In genomic region chr19:30091856-30092255, GRCh38 we compare ENCODE assay signal across 26 cellular contexts.
"Had no signal": no experiment of that assay in that cellular context is flagged by ENCODE, and none has a peak within 500 bp of the region (broad histone marks: within the 10 kb centered on the region; RNA-seq: fewer than 3 reads in every experiment).

No MANE protein-coding gene starts in this region.

- H3K4me2 ChIP-seq: hepatocyte had no signal

- H3K36me3 ChIP-seq: heart left ventricle, lower lobe of right lung, neutrophil, ovary, prostate gland, suprapubic skin, thoracic aorta, tibial artery, uterus had no signal

- H3K9me3 Mint-ChIP-seq: naive thymus-derived CD8-positive, alpha-beta T cell; nephron; neural crest cell; stimulated activated effector memory CD8-positive, alpha-beta T cell treated with anti-CD3 and anti-CD28 coated beads, Interleukin-12 subunit alpha, Interleukin-12 subunit beta, amount 100 ng/mL, for 72 hours; stimulated activated naive CD8-positive, alpha-beta T cell treated with anti-CD3 and anti-CD28 coated beads, Interleukin-15, Interleukin-2, amounts not matched to agents 100 ng/mL and 50 ng/mL, for 24 hours had no signal

- H3K4me1 ChIP-seq: heart left ventricle, lower lobe of right lung, prostate gland, suprapubic skin, tibial artery, uterus had no signal

- H3K4me3 ChIP-seq: heart left ventricle, hepatocyte, lower lobe of right lung, ovary, prostate gland, skin epidermis, suprapubic skin, thoracic aorta, tibial artery, uterus had no signal

- DNase-seq: islet precursor cell; lower lobe of right lung; mammary epithelial cell; mesenchymal stem cell; occipital lobe; retina; right cardiac atrium; stimulated activated CD4-positive, alpha-beta T cell treated with anti-CD3 and anti-CD28 coated beads, Interleukin-4, amount 100 ng/mL, for 24 hours; stimulated activated naive CD4-positive, alpha-beta T cell; tibial artery; trophoblast cell; uterus had no signal

- H3K4me3 Mint-ChIP-seq: naive thymus-derived CD8-positive, alpha-beta T cell; nephron; neural crest cell; stimulated activated effector memory CD8-positive, alpha-beta T cell treated with anti-CD3 and anti-CD28 coated beads, Interleukin-12 subunit alpha, Interleukin-12 subunit beta, amount 100 ng/mL, for 72 hours; stimulated activated naive CD8-positive, alpha-beta T cell treated with anti-CD3 and anti-CD28 coated beads, Interleukin-15, Interleukin-2, amounts not matched to agents 100 ng/mL and 50 ng/mL, for 24 hours had no signal

- H2AFZ ChIP-seq: hepatocyte had no signal

- H3K27ac ChIP-seq: heart left ventricle, hepatocyte, lower lobe of right lung, neutrophil, ovary, prostate gland, skin epidermis, suprapubic skin, thoracic aorta, tibial artery, uterus had no signal

- ATAC-seq: lower lobe of right lung; naive thymus-derived CD8-positive, alpha-beta T cell; right cardiac atrium; sciatic nerve; stimulated activated effector memory CD8-positive, alpha-beta T cell treated with anti-CD3 and anti-CD28 coated beads, Interleukin-12 subunit alpha, Interleukin-12 subunit beta, amount 100 ng/mL, for 72 hours had no signal

- H3K27ac Mint-ChIP-seq: naive thymus-derived CD8-positive, alpha-beta T cell; stimulated activated effector memory CD8-positive, alpha-beta T cell treated with anti-CD3 and anti-CD28 coated beads, Interleukin-12 subunit alpha, Interleukin-12 subunit beta, amount 100 ng/mL, for 72 hours; stimulated activated naive CD8-positive, alpha-beta T cell treated with anti-CD3 and anti-CD28 coated beads, Interleukin-15, Interleukin-2, amounts not matched to agents 100 ng/mL and 50 ng/mL, for 24 hours had no signal

- H3K79me2 ChIP-seq: hepatocyte had no signal

- H3K27me3 Mint-ChIP-seq: stimulated activated naive CD8-positive, alpha-beta T cell treated with anti-CD3 and anti-CD28 coated beads, Interleukin-15, Interleukin-2, amounts not matched to agents 100 ng/mL and 50 ng/mL, for 24 hours had no signal

- H3K27me3 ChIP-seq: heart left ventricle, hepatocyte, neutrophil, ovary, uterus had no signal

- H3K9me3 ChIP-seq: heart left ventricle, lower lobe of right lung, neutrophil, ovary, prostate gland, suprapubic skin, thoracic aorta, tibial artery, uterus had no signal

- H3K36me3 Mint-ChIP-seq: naive thymus-derived CD8-positive, alpha-beta T cell; stimulated activated effector memory CD8-positive, alpha-beta T cell treated with anti-CD3 and anti-CD28 coated beads, Interleukin-12 subunit alpha, Interleukin-12 subunit beta, amount 100 ng/mL, for 72 hours had no signal

- H3K4me1 Mint-ChIP-seq: naive thymus-derived CD8-positive, alpha-beta T cell; neural crest cell; stimulated activated effector memory CD8-positive, alpha-beta T cell treated with anti-CD3 and anti-CD28 coated beads, Interleukin-12 subunit alpha, Interleukin-12 subunit beta, amount 100 ng/mL, for 72 hours had no signal
